1 cellular context compared by ENCODE assay signal in the genomic region with DNA sequence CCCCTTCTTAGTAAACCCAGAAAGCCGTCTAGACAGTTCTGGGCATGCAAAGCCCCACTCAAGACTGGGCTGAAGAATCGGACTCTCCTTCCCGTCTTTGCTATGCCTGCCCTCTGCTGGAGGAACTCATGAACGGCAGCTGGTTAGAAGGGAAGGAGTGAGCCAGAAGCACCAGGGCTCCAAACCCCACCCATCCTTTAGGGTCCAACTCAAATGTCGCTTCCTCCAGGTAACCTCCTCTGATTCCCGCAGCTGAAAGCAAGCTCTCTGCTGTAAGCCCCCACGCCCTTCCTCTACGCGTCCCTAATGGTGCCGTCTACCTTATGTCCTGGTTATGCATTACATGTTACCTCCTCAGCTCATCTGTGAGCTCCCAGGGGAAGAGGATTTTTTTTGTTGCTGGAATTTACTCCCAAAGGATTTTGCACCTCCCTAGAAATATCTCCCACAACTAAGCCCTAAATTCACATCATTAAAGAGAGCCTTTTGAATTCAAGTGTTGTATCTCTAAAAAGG.
TF ChIP-seq lines count a peak whose summit lies in the region.

No MANE protein-coding gene starts in this region.

TF ChIP-seq in H1, 55 proteins besides CTCF, POLR2A, EP300 and RAD21:
- TF ChIP-seq ZNF274 (IDR thresholded peaks at IDR 0.05; ENCODE audit: borderline replicate concordance, extremely low read depth, low read length), result no peak
- TF ChIP-seq SP1 (IDR thresholded peaks at IDR 0.05; ENCODE audit: low read depth, low read length), result 0 out of 2 replicates have a peak, but pooled peaks have one; percentile 19
- TF ChIP-seq, protein P1, sequence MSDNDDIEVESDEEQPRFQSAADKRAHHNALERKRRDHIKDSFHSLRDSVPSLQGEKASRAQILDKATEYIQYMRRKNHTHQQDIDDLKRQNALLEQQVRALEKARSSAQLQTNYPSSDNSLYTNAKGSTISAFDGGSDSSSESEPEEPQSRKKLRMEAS (IDR thresholded peaks at IDR 0.05), result 0 out of 2 replicates have a peak, but pooled peaks have one; percentile 38
- no peak for TF ChIP-seq EGR1 (IDR thresholded peaks at IDR 0.05; ENCODE audit: borderline replicate concordance, low read depth, low read length)
- no peak for TF ChIP-seq RXRA (IDR thresholded peaks at IDR 0.05; ENCODE audit: insufficient read depth, low read depth, low read length)
- 0 out of 4 replicates have a peak, but pooled peaks of 1 of the 2 experiments have one; percentile 30 for TF ChIP-seq SIN3A (conservative IDR thresholded peaks at IDR 0.05 in 1 of 2, IDR thresholded peaks at IDR 0.05 in 1 of 2; ENCODE audit: low read depth in 1 of 2, low read length in 2 of 2)
- TF ChIP-seq SP2 (IDR thresholded peaks at IDR 0.05; ENCODE audit: low read length), result no peak
